In genomic region chr18:69491576-69491975, GRCh38 we compare ENCODE assay signal across 20 cellular contexts.
"Had no signal": no experiment of that assay in that cellular context is flagged by ENCODE, and none has a peak within 500 bp of the region (broad histone marks: within the 10 kb centered on the region; RNA-seq: fewer than 3 reads in every experiment).

No MANE protein-coding gene starts in this region.

- H3K4me1 ChIP-seq: colonic mucosa, esophagus squamous epithelium, gastroesophageal sphincter, left ventricle myocardium inferior, lower lobe of right lung, neural progenitor cell, right atrium auricular region had no signal

- H3K4me3 ChIP-seq: colonic mucosa, esophagus squamous epithelium, gastroesophageal sphincter, left ventricle myocardium inferior, lower lobe of right lung, neural progenitor cell, ovary, right atrium auricular region, sigmoid colon, skin epidermis had no signal

- H3K4me2 ChIP-seq: neural progenitor cell had no signal

- H3K9ac ChIP-seq: neural progenitor cell had no signal

- H3K27me3 ChIP-seq: colonic mucosa, esophagus squamous epithelium, gastroesophageal sphincter, neural progenitor cell, ovary, right atrium auricular region, sigmoid colon had no signal

- H2AFZ ChIP-seq: neural progenitor cell had no signal

- DNase-seq: colonic mucosa; dermis blood vessel endothelial cell; esophagus squamous epithelium; foreskin fibroblast; immature natural killer cell; kidney; left cardiac atrium; left ventricle myocardium inferior; lower lobe of right lung; midbrain; nucleus accumbens; ovary; sigmoid colon; stimulated activated CD4-positive, alpha-beta T cell treated with anti-CD3 and anti-CD28 coated beads, Interleukin-12 subunit alpha, Interleukin-12 subunit beta, amount 100 ng/mL, for 4 hours; stimulated activated naive CD4-positive, alpha-beta T cell had no signal

- H3K9me3 ChIP-seq: colonic mucosa, lower lobe of right lung, ovary, sigmoid colon had no signal

- H3K27ac ChIP-seq: colonic mucosa, esophagus squamous epithelium, gastroesophageal sphincter, left ventricle myocardium inferior, lower lobe of right lung, neural progenitor cell, ovary, right atrium auricular region, sigmoid colon, skin epidermis had no signal

- H3K36me3 ChIP-seq: colonic mucosa, esophagus squamous epithelium, gastroesophageal sphincter, left ventricle myocardium inferior, lower lobe of right lung, neural progenitor cell, ovary, right atrium auricular region, sigmoid colon had no signal

- ATAC-seq: gastroesophageal sphincter; left cardiac atrium; lower lobe of right lung; natural killer cell treated with Interleukin-12 subunit alpha and Interleukin-12 subunit beta and Interleukin-15 and Interleukin-18, amount 100 ng/mL, for 72 hours had no signal
